8 cellular contexts compared by ENCODE assay signal in the genomic region with DNA sequence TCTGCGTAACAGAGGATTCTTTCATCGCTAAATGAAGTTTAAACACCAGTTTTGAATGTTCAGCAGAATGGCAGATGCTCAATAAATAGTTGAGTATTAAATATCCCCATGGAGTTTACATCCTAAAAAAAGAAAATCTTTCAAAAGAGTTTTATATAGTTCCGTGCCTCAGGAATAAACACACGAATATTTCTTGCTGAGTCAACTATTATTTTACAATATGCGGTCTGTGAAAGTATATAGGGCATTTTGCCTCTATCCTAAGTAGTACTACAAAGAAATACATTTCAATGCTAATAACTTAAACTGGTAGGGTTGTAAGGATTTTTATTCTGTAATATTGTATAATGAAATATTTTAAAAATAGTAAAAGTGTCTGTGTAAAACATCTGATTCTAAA. TPM values are rescaled to one million over a fixed set of nuclear protein-coding genes. Genes with fewer than 3 reads are reported as not detected.
DNase-seq lines count a peak whose midpoint lies in the region; ATAC-seq, FAIRE-seq and TF ChIP-seq lines count a peak whose summit lies in the region.

No MANE protein-coding gene starts in this region.

- H3K4me1 ChIP-seq in BE2C, result no peaks in the 10 kb centered on the region
- H3K4me1 ChIP-seq in Loucy (ENCODE audit: insufficient read depth, low read length, poor library complexity, severe bottlenecking), result peaks cover 71% of the 10 kb centered on the region

- ATAC-seq in GM19455 (IDR thresholded peaks at IDR 0.05; ENCODE audit: unreplicated experiment), result no peak

- peak overlapping the region; percentile 98 for H3K9ac ChIP-seq in Loucy (ENCODE audit: low read depth, low read length, poor library complexity, severe bottlenecking)

- H3K4me3 Mint-ChIP-seq in dendritic cell treated with granulocyte-macrophage colony-stimulating factor and Interleukin-4, amounts not matched to agents 40 ng/mL and 50 ng/mL, for 4 days, result peak overlapping the region; percentile 96
- peak overlapping the region; percentile 86 to 90 (median 88) for H3K4me3 Mint-ChIP-seq in nephron

- TF ChIP-seq POLR2A in GM12891 (IDR thresholded peaks at IDR 0.05; ENCODE audit: low read depth, low read length), result no peak

- H3K9me3 ChIP-seq in BE2C (no peaks in the 10 kb centered on the region), Loucy (ENCODE audit: insufficient read depth, low read depth, low read length) (no peaks in the 10 kb centered on the region)

- peaks cover 94% of the 10 kb centered on the region for H3K79me2 ChIP-seq in Loucy (ENCODE audit: insufficient read depth, low read length)

- DNase-seq in BE2C (no peak), GM12891 (ENCODE audit: insufficient read length, low spot score) (no peak), SIG-M5 treated with dmso at 0.1 percent for 504 hours (lab: John Stamatoyannopoulos, UW; ENCODE audit: unreplicated experiment) (no peak)
- no peak for DNase-seq in stimulated activated CD4-positive, alpha-beta T cell treated with anti-CD3 and anti-CD28 coated beads, Interleukin-4, amount 100 ng/mL, for 1 hour

- H3K9me2 ChIP-seq in Loucy (replicated peaks; ENCODE audit: low read depth, low read length), result no peaks in the 10 kb centered on the region

- TF ChIP-seq CTCF in BE2C (IDR thresholded peaks at IDR 0.05; ENCODE audit: low read depth, low read length), result no peak
- TF ChIP-seq CTCF in Loucy (conservative IDR thresholded peaks at IDR 0.05; ENCODE audit: low read length), result no peak
- no peak for TF ChIP-seq CTCF in nephron (IDR thresholded peaks at IDR 0.05; ENCODE audit: unreplicated experiment in 3 of 3)

- intact Hi-C loops in dendritic cell treated with granulocyte-macrophage colony-stimulating factor and Interleukin-4, amounts not matched to agents 40 ng/mL and 50 ng/mL, for 4 days (cut with micrococcal nuclease), result loop anchor here (2.0 to 5.0 kb wide), 3 partner anchors 340 to 725 kb away; a partner anchor contains a TSS

- H3F3A ChIP-seq in Loucy (ENCODE audit: low read depth), result peaks cover 4% of the 10 kb centered on the region

- H3K27me3 Mint-ChIP-seq in dendritic cell treated with granulocyte-macrophage colony-stimulating factor and Interleukin-4, amounts not matched to agents 40 ng/mL and 50 ng/mL, for 4 days, result no peaks in the 10 kb centered on the region
- H3K27me3 Mint-ChIP-seq in nephron (ENCODE audit: low read depth), result no peaks in the 10 kb centered on the region

- peaks cover 33% of the 10 kb centered on the region for H3K4me1 Mint-ChIP-seq in dendritic cell treated with granulocyte-macrophage colony-stimulating factor and Interleukin-4, amounts not matched to agents 40 ng/mL and 50 ng/mL, for 4 days (ENCODE audit: low read depth)
- H3K4me1 Mint-ChIP-seq in nephron, result peaks cover 36% of the 10 kb centered on the region

- H3K4me3 ChIP-seq in BE2C (ENCODE audit: low read depth, low read length) (peak overlapping the region; percentile 89), Loucy (ENCODE audit: low read length, poor library complexity, severe bottlenecking) (peak overlapping the region; percentile 99)

- peaks cover 59% of the 10 kb centered on the region for H4K20me1 ChIP-seq in Loucy (ENCODE audit: insufficient read depth, low read length, poor library complexity, severe bottlenecking)

- peak overlapping the region; percentile 54; the same call in 1 of the 2 replicates for H2AFZ ChIP-seq in Loucy (ENCODE audit: low read length)

- H3K27me3 ChIP-seq in BE2C, result no peaks in the 10 kb centered on the region
- no peaks in the 10 kb centered on the region for H3K27me3 ChIP-seq in Loucy (ENCODE audit: insufficient read depth, low read length, poor library complexity, severe bottlenecking)

- H3K9me3 Mint-ChIP-seq in dendritic cell treated with granulocyte-macrophage colony-stimulating factor and Interleukin-4, amounts not matched to agents 40 ng/mL and 50 ng/mL, for 4 days, result no peaks in the 10 kb centered on the region
- peaks cover 4% of the 10 kb centered on the region for H3K9me3 Mint-ChIP-seq in nephron

- FAIRE-seq in GM12891 (lab: Jason Lieb, UNC), result no peak

- H3K36me3 Mint-ChIP-seq in dendritic cell treated with granulocyte-macrophage colony-stimulating factor and Interleukin-4, amounts not matched to agents 40 ng/mL and 50 ng/mL, for 4 days (ENCODE audit: low read depth), result peaks cover 35% of the 10 kb centered on the region
- H3K36me3 Mint-ChIP-seq in nephron (ENCODE audit: low read depth), result peaks cover 40% of the 10 kb centered on the region

- H3K36me3 ChIP-seq in BE2C (peaks cover 12% of the 10 kb centered on the region), Loucy (ENCODE audit: insufficient read depth, low read length) (no peaks in the 10 kb centered on the region)

- no peak overlapping the region for H3K27ac Mint-ChIP-seq in dendritic cell treated with granulocyte-macrophage colony-stimulating factor and Interleukin-4, amounts not matched to agents 40 ng/mL and 50 ng/mL, for 4 days
- H3K27ac Mint-ChIP-seq in nephron, result peak overlapping the region; percentile 89 to 98 (median 92)

- peak overlapping the region; percentile 96 for H3K4me2 ChIP-seq in Loucy (ENCODE audit: low read depth, low read length, poor library complexity, severe bottlenecking)

TF ChIP-seq in GM12891, 5 proteins besides CTCF, POLR2A, EP300 and RAD21:
- no peak for TF ChIP-seq POU2F2 (IDR thresholded peaks at IDR 0.05; ENCODE audit: low read depth, low read length)
- TF ChIP-seq PAX5 (IDR thresholded peaks at IDR 0.05; ENCODE audit: insufficient read depth, low read length, severe bottlenecking), result no peak
- no peak for TF ChIP-seq TAF1 (IDR thresholded peaks at IDR 0.05; ENCODE audit: low read depth, low read length)
- no peak for TF ChIP-seq SPI1 (IDR thresholded peaks at IDR 0.05; ENCODE audit: low read depth, low read length)
- TF ChIP-seq POLR2AphosphoS5 (IDR thresholded peaks at IDR 0.05; ENCODE audit: low read depth, low read length), result no peak

RNA-seq across cellular contexts. Expression of a gene that starts 1.3 kb away (rescaled TPM):
- polyA plus RNA-seq in BE2C (2012; ENCODE audit: insufficient read depth, insufficient read length, low read depth), result 8.0 TPM
- polyA plus RNA-seq in GM12891 (2012; ENCODE audit: low read depth, missing spikeins), result 24.7 TPM

RNA-seq across cellular contexts. Expression of a gene that starts 1.5 kb away (rescaled TPM):
- 5.9 TPM for polyA plus RNA-seq in BE2C (2012; ENCODE audit: insufficient read depth, insufficient read length, low read depth)
- polyA plus RNA-seq in GM12891 (2012; ENCODE audit: low read depth, missing spikeins), result 14.3 TPM

RNA-seq across cellular contexts. Expression of a gene that starts 56.4 kb away (rescaled TPM):
- 13.6 TPM for polyA plus RNA-seq in BE2C (2012; ENCODE audit: insufficient read depth, insufficient read length, low read depth)
- polyA plus RNA-seq in GM12891 (2012; ENCODE audit: low read depth, missing spikeins), result 4.0 TPM
